17 cellular contexts compared by ENCODE assay signal in the genomic region with DNA sequence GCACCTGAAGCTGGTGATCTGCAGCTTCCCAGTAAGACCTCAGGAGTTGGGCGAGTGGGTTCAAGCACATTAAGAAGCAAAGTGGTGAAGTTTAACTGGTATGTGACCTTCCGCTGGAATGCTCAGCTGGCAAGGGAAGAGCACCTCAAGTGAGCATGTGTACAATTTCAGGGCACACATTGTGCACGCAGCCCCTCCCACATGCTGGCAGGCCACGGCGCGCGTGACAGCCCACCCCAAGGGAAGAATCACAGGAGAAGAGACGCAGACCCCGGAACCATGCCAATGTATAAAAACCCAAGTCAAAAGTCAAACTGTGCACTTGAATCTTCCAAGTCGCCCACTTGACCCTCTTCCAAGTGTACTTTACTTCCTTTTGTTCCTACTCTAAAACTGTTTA. TPM values are rescaled to one million over a fixed set of nuclear protein-coding genes. Genes with fewer than 3 reads are reported as not detected.
DNase-seq lines count a peak whose midpoint lies in the region; TF ChIP-seq lines count a peak whose summit lies in the region.
"Had no signal": no experiment of that assay in that cellular context is flagged by ENCODE, and none has a peak within 500 bp of the region (broad histone marks: within the 10 kb centered on the region; RNA-seq: fewer than 3 reads in every experiment).

No MANE protein-coding gene starts in this region.

- H4K8ac ChIP-seq in trophoblast cell (ENCODE audit: low read depth, low read length), result no peak overlapping the region

- H3K9ac ChIP-seq in trophoblast cell (ENCODE audit: low read length), result peak overlapping the region; percentile 54
- H3K9ac ChIP-seq: BLaER1, GM23248 had no signal

- H4K12ac ChIP-seq in trophoblast cell (ENCODE audit: low read depth, low read length), result no peak overlapping the region

- H3K79me1 ChIP-seq in trophoblast cell (ENCODE audit: low read length), result no peaks in the 10 kb centered on the region

- no peak overlapping the region for H2BK120ac ChIP-seq in trophoblast cell (ENCODE audit: insufficient read depth, low read length, poor library complexity)

- no peak overlapping the region for H4K91ac ChIP-seq in trophoblast cell (ENCODE audit: low read depth, low read length)

- no peak overlapping the region for H3K23ac ChIP-seq in trophoblast cell (ENCODE audit: low read length)

- no peak overlapping the region for H2AFZ ChIP-seq in trophoblast cell (ENCODE audit: insufficient read depth, low read length, poor library complexity)
- H2AFZ ChIP-seq: GM23248 had no signal

- TF ChIP-seq POLR2A in suprapubic skin (IDR thresholded peaks at IDR 0.05), result no peak
- no peak for TF ChIP-seq POLR2A in testis (IDR thresholded peaks at IDR 0.05)

- H3K4me1 ChIP-seq in trophoblast cell (ENCODE audit: control insufficient read depth in 1 of 2, insufficient read depth in 2 of 2, low read length in 2 of 2), result no peaks in the 10 kb centered on the region
- no peaks in the 10 kb centered on the region for H3K4me1 ChIP-seq in suprapubic skin
- H3K4me1 ChIP-seq in testis, result no peaks in the 10 kb centered on the region
- H3K4me1 ChIP-seq: Caco-2 had no signal

- in situ Hi-C loops in SK-MEL-5 (cut with HindIII; ENCODE audit: low pct_unique_long_range_greater_than_20kb, low sequenced_read_pairs), result no loop called here

- intact Hi-C loops in testis (cut with DNase I; ENCODE audit: low total_unique reads), result no loop called here

- H2BK12ac ChIP-seq in trophoblast cell (ENCODE audit: low read length), result no peak overlapping the region

- H3K27ac ChIP-seq in trophoblast cell (ENCODE audit: low read depth, low read length), result no peak overlapping the region
- H3K27ac ChIP-seq in suprapubic skin, result no peak overlapping the region
- H3K27ac ChIP-seq in testis, result no peak overlapping the region
- H3K27ac ChIP-seq: 22Rv1, BLaER1, C4-2B, GM23248 had no signal

- TF ChIP-seq EP300 in suprapubic skin (IDR thresholded peaks at IDR 0.05), result no peak

- TF ChIP-seq CTCF in suprapubic skin (IDR thresholded peaks at IDR 0.05) (no peak), testis (IDR thresholded peaks at IDR 0.05) (no peak)

- H2BK5ac ChIP-seq in trophoblast cell (ENCODE audit: low read depth, low read length, poor library complexity), result no peak overlapping the region

- H3K4me3 ChIP-seq in trophoblast cell (ENCODE audit: low read depth, low read length), result no peak overlapping the region
- H3K4me3 ChIP-seq in suprapubic skin, result no peak overlapping the region
- H3K4me3 ChIP-seq in testis, result no peak overlapping the region
- H3K4me3 ChIP-seq: BLaER1, GM23248 had no signal

- H3K36me3 ChIP-seq in trophoblast cell (ENCODE audit: control insufficient read depth in 1 of 2, insufficient read depth in 2 of 2, low read length in 2 of 2) (no peaks in the 10 kb centered on the region), suprapubic skin (no peaks in the 10 kb centered on the region), testis (ENCODE audit: low read depth, missing control alignments) (no peaks in the 10 kb centered on the region)
- H3K36me3 ChIP-seq: BLaER1 had no signal

- no CpG with 5 or more reads among the region's 10 CpGs for WGBS in trophoblast cell (ENCODE audit: extremely low coverage, insufficient coverage, insufficient read length)
- WGBS in suprapubic skin, result 84% methylated on average over 10 of the region's 10 CpGs
- 92 to 93% methylated on average over 10 of the region's 10 CpGs for WGBS in testis, 2 donors

- no peak overlapping the region for H3K4ac ChIP-seq in trophoblast cell (ENCODE audit: low read depth, low read length)

- H2AK5ac ChIP-seq in trophoblast cell (ENCODE audit: low read length), result no peak overlapping the region

- DNase-seq in SK-MEL-5 (ENCODE audit: low read depth, low spot score), result peak; percentile 20
- no peak for DNase-seq in trophoblast cell
- DNase-seq in suprapubic skin (ENCODE audit: low spot score in 2 of 2), result peak; percentile 20
- DNase-seq in testis, result no peak
- no peak for DNase-seq in EL
- no peak for DNase-seq in middle frontal gyrus (ENCODE audit: extremely low spot score, low spot score)
- DNase-seq: CD4-positive, CD25-positive, alpha-beta regulatory T cell; CD8-positive, alpha-beta T cell; DMS 273 treated with DMSO at 0.1 percent for 48 hours; DMS79; GM23248; H7; HCEC 1CT had no signal

- H3K27me3 ChIP-seq in trophoblast cell (ENCODE audit: insufficient read depth, low read length) (no peaks in the 10 kb centered on the region), suprapubic skin (no peaks in the 10 kb centered on the region), testis (no peaks in the 10 kb centered on the region)
- H3K27me3 ChIP-seq: BLaER1 had no signal

- peaks cover 3% of the 10 kb centered on the region for H3K9me3 ChIP-seq in trophoblast cell (ENCODE audit: insufficient read depth, low read depth, low read length)
- no peaks in the 10 kb centered on the region for H3K9me3 ChIP-seq in suprapubic skin
- no peaks in the 10 kb centered on the region for H3K9me3 ChIP-seq in testis
- H3K9me3 ChIP-seq: BLaER1, Caco-2 had no signal

- no peak overlapping the region for H3K18ac ChIP-seq in trophoblast cell (ENCODE audit: low read length)

- H3K14ac ChIP-seq in trophoblast cell (ENCODE audit: low read length), result no peak overlapping the region

- no peak overlapping the region for H3K4me2 ChIP-seq in trophoblast cell (ENCODE audit: low read length)
- H3K4me2 ChIP-seq: BLaER1 had no signal

- H3K79me2 ChIP-seq in trophoblast cell (ENCODE audit: control insufficient read depth, insufficient read depth, low read length, poor library complexity), result no peaks in the 10 kb centered on the region

RNA-seq across cellular contexts. Expression of a gene that starts 20.0 kb away (rescaled TPM):
- total RNA-seq in SK-MEL-5 (2014; rRNA removed; shearing (Covaris generic)), result 1.5 TPM in 2 replicates
- 3.7 and 5.4 TPM in 2 replicates for polyA plus RNA-seq in SK-MEL-5 (2015; cell fraction: cytosol; rRNA removed)
- 1.4 and 2.2 TPM in 2 replicates for polyA plus RNA-seq in SK-MEL-5 (2015; cell fraction: nucleus; rRNA removed)
- 4.8 and 5.0 TPM in 2 replicates for polyA plus RNA-seq in trophoblast cell (2013)
- total RNA-seq in suprapubic skin, result 1 to 10 TPM; 3.9 to 6.2 (median 4.7) TPM
- 10 to 100 TPM in 1 of 2 donors, 1 to 10 TPM in 1; 8.3 to 11.8 TPM for total RNA-seq in testis
- 4.9 TPM for polyA plus RNA-seq in testis (ENCODE audit: insufficient read depth, low read depth, low replicate concordance)

Comparison
In these comparisons a context has a peak if more than half of its experiments do, and no peak if none do; other contexts are left out.
1. DNase-seq: peak in SK-MEL-5 (single experiment) and suprapubic skin (2 of 2); none in trophoblast cell (0 of 2), testis (single experiment), EL (single experiment) and middle frontal gyrus (single experiment).